ENCODE assay signal across 8 cellular contexts in the genomic region with DNA sequence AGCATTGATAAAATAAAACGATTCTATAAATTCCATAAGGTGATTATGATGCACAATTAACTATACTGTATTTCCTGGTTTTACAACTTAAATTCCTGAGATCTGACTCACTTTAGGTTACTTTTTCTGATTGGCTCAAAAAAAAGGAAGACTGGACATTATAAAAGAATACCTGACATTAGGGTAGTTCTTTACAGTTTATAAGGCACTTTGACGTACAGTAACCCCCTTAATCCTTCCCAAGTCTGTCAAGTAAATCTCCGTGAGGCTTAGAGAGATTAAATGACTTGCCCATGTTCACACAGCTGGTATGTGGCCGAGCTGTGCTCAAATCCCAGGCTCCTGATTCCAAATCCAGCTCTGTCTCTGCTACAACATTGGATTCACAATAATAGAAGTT. TPM values are rescaled to one million over a fixed set of nuclear protein-coding genes. Genes with fewer than 3 reads are reported as not detected.
A peak's percentile ranks its signal among the peaks of the same experiment; 100 is the strongest.
DNase-seq lines count a peak whose midpoint lies in the region; ATAC-seq and TF ChIP-seq lines count a peak whose summit lies in the region.

No MANE protein-coding gene starts in this region.

- peaks cover 3% of the 10 kb centered on the region for H3K4me1 Mint-ChIP-seq in memory B cell

- H3K4me3 ChIP-seq in heart right ventricle (peak overlapping the region in 8 of 10 donors; percentile 68 to 92 (median 87)), adrenal gland (peak overlapping the region in 2 of 4 donors; percentile 78 to 80), uterus (peak overlapping the region in 1 of 2 donors; percentile 99)

- H3K27me3 Mint-ChIP-seq in memory B cell, result no peaks in the 10 kb centered on the region

- no peak for TF ChIP-seq POLR2A in adrenal gland (IDR thresholded peaks at IDR 0.05)
- TF ChIP-seq POLR2A in uterus (IDR thresholded peaks at IDR 0.05), result no peak

- H3K9me3 ChIP-seq in heart right ventricle (no peaks in the 10 kb centered on the region), adrenal gland (replicated peaks in 1 of 3) (no peaks in the 10 kb centered on the region), uterus (no peaks in the 10 kb centered on the region)

- no peaks in the 10 kb centered on the region for H3K36me3 Mint-ChIP-seq in memory B cell

- H3K27me3 ChIP-seq in heart right ventricle (no peaks in the 10 kb centered on the region), adrenal gland (no peaks in the 10 kb centered on the region), uterus (no peaks in the 10 kb centered on the region)

- H3K9me3 Mint-ChIP-seq in memory B cell, result no peaks in the 10 kb centered on the region

- H3K27ac ChIP-seq in heart right ventricle (peak overlapping the region in 8 of 10 donors; percentile 98 to 100 (median 99)), adrenal gland (peak overlapping the region; percentile 73 to 100 (median 98)), uterus (peak overlapping the region; percentile 90 to 99)

- peak overlapping the region; percentile 100 for H3K27ac Mint-ChIP-seq in memory B cell

- TF ChIP-seq CTCF in heart right ventricle (IDR thresholded peaks at IDR 0.05) (no peak), adrenal gland (IDR thresholded peaks at IDR 0.05) (no peak), uterus (IDR thresholded peaks at IDR 0.05) (no peak)

- ATAC-seq in heart right ventricle (no peak), memory B cell (ENCODE audit: low read depth) (no peak)

- peaks cover 3 to 38% (median 32%) of the 10 kb centered on the region in 9 donors for H3K4me1 ChIP-seq in heart right ventricle
- peaks cover 18 to 26% of the 10 kb centered on the region in 2 donors for H3K4me1 ChIP-seq in adrenal gland (replicated peaks in 1 of 2)
- H3K4me1 ChIP-seq in uterus, result peaks cover 6 to 7% of the 10 kb centered on the region in 2 donors

- H3K36me3 ChIP-seq in heart right ventricle, result peaks cover 0 to 13% (median 0%) of the 10 kb centered on the region in 9 donors
- H3K36me3 ChIP-seq in adrenal gland (replicated peaks in 1 of 2), result no peaks in the 10 kb centered on the region
- no peaks in the 10 kb centered on the region for H3K36me3 ChIP-seq in uterus

- intact Hi-C loops in heart right ventricle (cut with DNase I), result loop anchor here in 3 of 10 donors (5.0 to 10.0 kb wide), 3 partner anchors 162 to 720 kb away; a partner anchor contains a TSS
- intact Hi-C loops in cardiac septum (cut with DNase I), result loop anchor here (5.0 to 10.0 kb wide), 2 partner anchors 190 to 707 kb away; a partner anchor contains a TSS
- intact Hi-C loops in adrenal gland (cut with DNase I), result loop anchor here in 1 of 2 donors (10.0 kb wide), 1 partner anchor 890 kb away; no protein-coding TSS in a partner anchor
- intact Hi-C loops in uterus (cut with DNase I; ENCODE audit: low total_unique reads), result no loop called here

- WGBS in heart right ventricle, 2 donors, result 72 to 73% methylated on average over 4 of the region's 4 CpGs
- WGBS in adrenal gland, 4 donors, result 76 to 87% (median 79%) methylated on average over 4 of the region's 4 CpGs

- DNase-seq in heart right ventricle (no peak), cardiac septum (ENCODE audit: low spot score) (no peak), adrenal gland (no peak), memory B cell (ENCODE audit: low spot score in 2 of 2) (no peak), uterus (no peak), HuH-7 (ENCODE audit: low spot score) (no peak)
- no peak for DNase-seq in activated CD4-positive, CD25-positive, alpha-beta regulatory T cell treated with anti-CD3 and anti-CD28 coated beads, Interleukin-2, amount 50 U/mL, for 72 hours
- DNase-seq in stimulated activated CD4-positive, alpha-beta T cell treated with anti-CD3 and anti-CD28 coated beads, Interleukin-1b, Interleukin-23, amount 100 ng/mL, for 48 hours, result no peak

- H3K4me3 Mint-ChIP-seq in memory B cell, result peak overlapping the region; percentile 100

RNA-seq across cellular contexts. Expression of a gene that starts 1.0 kb away (rescaled TPM):
- total RNA-seq in heart right ventricle (10 to 100 TPM; 37.8 to 65.0 (median 44.4) TPM), cardiac septum (60.9 TPM), adrenal gland (10 to 100 TPM; 31.4 to 76.9 (median 48.9) TPM), uterus (100 to 1,000 TPM in 3 of 4 donors, 10 to 100 TPM in 1; 26.4 to 140 (median 126) TPM)
- polyA plus RNA-seq in heart right ventricle (10 to 100 TPM; 33.4 to 74.8 TPM), adrenal gland (10 to 100 TPM; 56.6 to 87.0 (median 64.2) TPM)

RNA-seq across cellular contexts. Expression of a gene that starts 52.9 kb away (rescaled TPM):
- total RNA-seq in heart right ventricle (10 to 100 TPM; 21.2 to 28.7 (median 24.4) TPM), cardiac septum (25.9 TPM), adrenal gland (10 to 100 TPM; 13.8 to 32.9 (median 28.2) TPM), uterus (10 to 100 TPM; 25.9 to 43.9 (median 30.5) TPM)
- polyA plus RNA-seq in heart right ventricle (1 to 10 TPM; 6.0 to 7.9 TPM), adrenal gland (10 to 100 TPM in 1 of 3 donors, 1 to 10 TPM in 2; 5.7 to 41.6 (median 8.3) TPM)
